In the genomic region with DNA sequence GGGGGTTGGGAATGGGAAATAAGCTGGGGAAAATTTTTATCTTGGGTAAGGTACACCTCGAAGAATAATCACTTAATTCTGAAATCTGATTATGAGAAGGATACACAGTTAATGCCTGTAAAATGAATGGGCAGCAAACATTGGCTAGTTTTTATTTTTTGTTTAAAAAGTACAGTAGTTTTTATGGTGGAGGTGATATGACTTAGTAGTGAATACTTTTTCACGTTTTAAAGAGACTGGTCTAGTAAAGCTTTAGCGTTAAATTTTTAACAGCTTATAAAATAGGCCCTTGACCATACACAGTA, we compare ENCODE assay signal across 8 cellular contexts. TPM values are rescaled to one million over a fixed set of nuclear protein-coding genes. Genes with fewer than 3 reads are reported as not detected.
DNase-seq lines count a peak whose midpoint lies in the region; ATAC-seq and TF ChIP-seq lines count a peak whose summit lies in the region.

No MANE protein-coding gene starts in this region.

- H3K4me1 ChIP-seq in BE2C (no peaks in the 10 kb centered on the region), OCI-LY1 (ENCODE audit: insufficient read depth, low read length, severe bottlenecking) (peaks cover 18% of the 10 kb centered on the region), ectodermal cell (ENCODE audit: control insufficient read depth, insufficient read depth, low read length) (peaks cover 4% of the 10 kb centered on the region)

- H3K9me2 ChIP-seq in OCI-LY1 (ENCODE audit: low read depth, low read length) (no peaks in the 10 kb centered on the region), neural cell (ENCODE audit: insufficient read depth, low read length) (no peaks in the 10 kb centered on the region)

- H3K79me2 ChIP-seq in OCI-LY1 (ENCODE audit: insufficient read depth, low read length) (no peaks in the 10 kb centered on the region), neural cell (replicated peaks; ENCODE audit: insufficient read depth, low read length) (peaks cover 53% of the 10 kb centered on the region)

- TF ChIP-seq CTCF in BE2C (IDR thresholded peaks at IDR 0.05; ENCODE audit: low read depth, low read length) = no peak
- TF ChIP-seq CTCF in OCI-LY1 (IDR thresholded peaks at IDR 0.05; ENCODE audit: low read length) = no peak
- TF ChIP-seq CTCF in neural cell (IDR thresholded peaks at IDR 0.05; ENCODE audit: poor library complexity, severe bottlenecking) = no peak

- DNase-seq in BE2C = no peak
- no peak for DNase-seq in AG08395 (ENCODE audit: low spot score)
- no peak for DNase-seq in stimulated activated CD4-positive, alpha-beta T cell treated with anti-CD3 and anti-CD28 coated beads, Interleukin-4, amount 100 ng/mL, for 24 hours
- DNase-seq in DMS79 (lab: John Stamatoyannopoulos, UW) = no peak

- 0% methylated on average over 2 of the region's 3 CpGs for WGBS in ectodermal cell, 2 experiments

- no peak overlapping the region for H3K9ac ChIP-seq in OCI-LY1 (ENCODE audit: low read length)
- H3K9ac ChIP-seq in neural cell (ENCODE audit: low read length) = peak overlapping the region; percentile 98

- H3K9me3 ChIP-seq in BE2C (no peaks in the 10 kb centered on the region), OCI-LY1 (ENCODE audit: low read length) (no peaks in the 10 kb centered on the region), ectodermal cell (ENCODE audit: control insufficient read depth, low read length) (no peaks in the 10 kb centered on the region), neural cell (ENCODE audit: low read length) (no peaks in the 10 kb centered on the region)

- H4K20me1 ChIP-seq in OCI-LY1 (ENCODE audit: insufficient read depth, low read length) (no peaks in the 10 kb centered on the region), neural cell (ENCODE audit: insufficient read depth) (peaks cover 27% of the 10 kb centered on the region)

- TF ChIP-seq RAD21 in neural cell (conservative IDR thresholded peaks at IDR 0.05) = no peak

- peak overlapping the region; percentile 98 for H3K4me2 ChIP-seq in OCI-LY1 (ENCODE audit: low read length)
- H3K4me2 ChIP-seq in neural cell (ENCODE audit: low read length) = peak overlapping the region; percentile 91

- no peaks in the 10 kb centered on the region for H3K27me3 ChIP-seq in BE2C
- H3K27me3 ChIP-seq in OCI-LY1 (ENCODE audit: insufficient read depth, low read length) = no peaks in the 10 kb centered on the region
- H3K27me3 ChIP-seq in ectodermal cell (ENCODE audit: control insufficient read depth, insufficient read depth, low read length, poor library complexity, severe bottlenecking) = no peaks in the 10 kb centered on the region
- no peaks in the 10 kb centered on the region for H3K27me3 ChIP-seq in neural cell (ENCODE audit: insufficient read depth, low read depth, low read length)

- H3K4me3 ChIP-seq in BE2C (ENCODE audit: low read depth, low read length) (peak overlapping the region; percentile 99), OCI-LY1 (ENCODE audit: low read depth, low read length, poor library complexity, severe bottlenecking) (peak overlapping the region; percentile 75), ectodermal cell (ENCODE audit: insufficient read depth, low read depth, low read length) (peak overlapping the region; percentile 98), neural cell (ENCODE audit: low read length) (peak overlapping the region; percentile 98)

- H3F3A ChIP-seq in OCI-LY1 (ENCODE audit: insufficient read depth, low read length) (no peaks in the 10 kb centered on the region), neural cell (ENCODE audit: insufficient read depth, low read length, poor library complexity, severe bottlenecking) (no peaks in the 10 kb centered on the region)

- ATAC-seq in HG02610 (IDR thresholded peaks at IDR 0.05; ENCODE audit: unreplicated experiment) = no peak

- H2AFZ ChIP-seq in OCI-LY1 (ENCODE audit: low read length) = no peak overlapping the region
- H2AFZ ChIP-seq in neural cell (ENCODE audit: low read depth, low read length) = no peak overlapping the region

- no peak for TF ChIP-seq EP300 in neural cell (conservative IDR thresholded peaks at IDR 0.05; ENCODE audit: poor library complexity, severe bottlenecking)

- H3K27ac ChIP-seq in OCI-LY1 (ENCODE audit: low read depth, low read length, poor library complexity, severe bottlenecking) (no peak overlapping the region), ectodermal cell (ENCODE audit: insufficient read depth, low read depth, low read length, poor library complexity, severe bottlenecking) (no peak overlapping the region), neural cell (ENCODE audit: low read length) (peak overlapping the region; percentile 99)

- H3K36me3 ChIP-seq in BE2C = no peaks in the 10 kb centered on the region
- no peaks in the 10 kb centered on the region for H3K36me3 ChIP-seq in OCI-LY1 (ENCODE audit: insufficient read depth, low read length)
- H3K36me3 ChIP-seq in ectodermal cell (ENCODE audit: control insufficient read depth, insufficient read depth, low read length) = no peaks in the 10 kb centered on the region
- H3K36me3 ChIP-seq in neural cell (ENCODE audit: insufficient read depth, low read length) = no peaks in the 10 kb centered on the region

TF ChIP-seq in neural cell, 6 proteins besides CTCF, POLR2A, EP300 and RAD21:
- TF ChIP-seq, protein P1, sequence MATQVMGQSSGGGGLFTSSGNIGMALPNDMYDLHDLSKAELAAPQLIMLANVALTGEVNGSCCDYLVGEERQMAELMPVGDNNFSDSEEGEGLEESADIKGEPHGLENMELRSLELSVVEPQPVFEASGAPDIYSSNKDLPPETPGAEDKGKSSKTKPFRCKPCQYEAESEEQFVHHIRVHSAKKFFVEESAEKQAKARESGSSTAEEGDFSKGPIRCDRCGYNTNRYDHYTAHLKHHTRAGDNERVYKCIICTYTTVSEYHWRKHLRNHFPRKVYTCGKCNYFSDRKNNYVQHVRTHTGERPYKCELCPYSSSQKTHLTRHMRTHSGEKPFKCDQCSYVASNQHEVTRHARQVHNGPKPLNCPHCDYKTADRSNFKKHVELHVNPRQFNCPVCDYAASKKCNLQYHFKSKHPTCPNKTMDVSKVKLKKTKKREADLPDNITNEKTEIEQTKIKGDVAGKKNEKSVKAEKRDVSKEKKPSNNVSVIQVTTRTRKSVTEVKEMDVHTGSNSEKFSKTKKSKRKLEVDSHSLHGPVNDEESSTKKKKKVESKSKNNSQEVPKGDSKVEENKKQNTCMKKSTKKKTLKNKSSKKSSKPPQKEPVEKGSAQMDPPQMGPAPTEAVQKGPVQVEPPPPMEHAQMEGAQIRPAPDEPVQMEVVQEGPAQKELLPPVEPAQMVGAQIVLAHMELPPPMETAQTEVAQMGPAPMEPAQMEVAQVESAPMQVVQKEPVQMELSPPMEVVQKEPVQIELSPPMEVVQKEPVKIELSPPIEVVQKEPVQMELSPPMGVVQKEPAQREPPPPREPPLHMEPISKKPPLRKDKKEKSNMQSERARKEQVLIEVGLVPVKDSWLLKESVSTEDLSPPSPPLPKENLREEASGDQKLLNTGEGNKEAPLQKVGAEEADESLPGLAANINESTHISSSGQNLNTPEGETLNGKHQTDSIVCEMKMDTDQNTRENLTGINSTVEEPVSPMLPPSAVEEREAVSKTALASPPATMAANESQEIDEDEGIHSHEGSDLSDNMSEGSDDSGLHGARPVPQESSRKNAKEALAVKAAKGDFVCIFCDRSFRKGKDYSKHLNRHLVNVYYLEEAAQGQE (IDR thresholded peaks at IDR 0.05; ENCODE audit: borderline replicate concordance) = no peak
- no peak for TF ChIP-seq TAF1 (IDR thresholded peaks at IDR 0.05; ENCODE audit: low read depth)
- TF ChIP-seq SMC3 (conservative IDR thresholded peaks at IDR 0.05; ENCODE audit: poor library complexity) = no peak
TF ChIP-seq in neural cell: peak in this region for 0.

RNA-seq across cellular contexts. Expression of a gene that starts 1.8 kb away (rescaled TPM):
- polyA plus RNA-seq in BE2C (2012; ENCODE audit: insufficient read depth, insufficient read length, low read depth) = 48.6 TPM
- polyA plus RNA-seq in ectodermal cell (2013, experiment 1 of 4) = 95.4 TPM
- 94.2 TPM for polyA plus RNA-seq in ectodermal cell (2013, experiment 2 of 4)
- 93.8 TPM for polyA plus RNA-seq in ectodermal cell (2013, experiment 3 of 4)
- 107 TPM for polyA plus RNA-seq in ectodermal cell (2013, experiment 4 of 4)
- polyA plus RNA-seq in neural cell = 38.0 and 49.5 TPM in 2 replicates
- polyA minus RNA-seq in neural cell = 97.7 and 98.1 TPM in 2 replicates
